In the genomic region with DNA sequence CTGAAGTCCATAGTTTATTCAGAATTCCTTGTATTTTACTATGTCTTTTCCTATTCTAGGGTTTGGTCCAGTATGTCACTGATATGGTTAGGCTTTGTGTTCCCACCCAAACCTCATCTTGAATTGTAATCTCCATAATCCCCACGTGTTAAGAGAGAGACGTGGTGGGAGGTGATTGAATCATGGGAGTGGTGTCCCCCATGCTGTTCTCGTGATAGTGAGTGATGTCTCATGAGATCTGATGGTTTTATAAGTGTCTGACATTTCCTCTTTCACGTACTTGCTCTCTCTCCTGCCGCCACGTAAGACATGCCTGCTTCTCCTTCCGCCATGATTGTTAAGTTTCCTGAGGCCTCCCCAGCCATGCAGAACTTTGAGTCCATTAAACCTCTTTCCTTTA, we compare ENCODE assay signal across 23 cellular contexts.
"Had no signal": no experiment of that assay in that cellular context is flagged by ENCODE, and none has a peak within 500 bp of the region (broad histone marks: within the 10 kb centered on the region; RNA-seq: fewer than 3 reads in every experiment).

No MANE protein-coding gene starts in this region.

- H3K27ac ChIP-seq: HL-60, SJSA1, SK-N-MC had no signal

- H3K36me3 ChIP-seq: SJSA1 had no signal

- H3K27ac Mint-ChIP-seq: IgD-negative memory B cell had no signal

- DNase-seq: KBM-7, MM.1S, NCI-H1092 treated with DMSO at 0.1 percent for 48 hours, NCI-H1436, NCI-H187, NCI-H2029, NCI-H2081 treated with DMSO at 0.1 percent for 48 hours, NCI-H2171, NCI-H226, NCI-H446, NCI-H510A, NCI-H524 treated with DMSO at 0.1 percent for 48 hours, NCI-H69, NCI-H774, Right ventricle myocardium superior, RPMI8226, SIG-M5 had no signal

- H3K4me3 Mint-ChIP-seq: IgD-negative memory B cell had no signal

- H3K36me3 Mint-ChIP-seq: IgD-negative memory B cell had no signal

- H3K4me1 ChIP-seq: SJSA1 had no signal

- H3K9me3 ChIP-seq: SJSA1 had no signal

- H3K4me3 ChIP-seq: SJSA1, SK-N-MC had no signal

- H3K27me3 Mint-ChIP-seq: IgD-negative memory B cell had no signal

- FAIRE-seq: HTR-8/SVneo, RCC 7860 had no signal

- H3K27me3 ChIP-seq: SJSA1 had no signal

- H3K9me3 Mint-ChIP-seq: IgD-negative memory B cell had no signal
